28 cellular contexts compared by ENCODE assay signal in the genomic region with DNA sequence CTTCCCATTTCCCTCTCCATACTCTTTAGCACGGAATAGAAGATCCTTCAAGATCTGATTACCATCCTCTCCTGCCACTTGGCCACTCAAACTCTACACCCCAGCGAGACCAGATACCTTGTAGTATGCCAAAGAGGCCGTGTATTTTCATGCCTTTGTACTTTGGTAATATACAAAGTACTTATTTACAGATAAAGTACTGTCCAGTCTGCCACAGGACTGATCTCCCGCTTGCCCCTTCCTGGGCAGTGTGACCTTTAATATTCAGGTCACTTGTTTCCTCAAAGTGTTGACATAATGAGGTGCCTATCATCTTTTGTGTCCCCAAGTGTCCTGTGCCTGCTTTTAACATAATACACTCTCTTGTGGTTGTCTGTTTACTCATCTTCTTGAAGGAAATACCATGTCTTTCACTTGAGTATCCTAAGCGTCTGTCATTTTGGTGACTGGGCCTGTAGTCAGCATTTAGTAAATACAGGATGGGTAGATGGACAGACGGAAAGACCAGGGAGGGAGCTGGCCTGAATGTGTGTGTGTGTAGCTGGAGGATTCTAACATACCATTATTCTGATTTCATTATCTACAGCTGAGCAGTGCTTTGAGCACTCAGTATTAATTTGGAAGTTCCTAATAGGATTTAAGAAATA.
DNase-seq lines count a peak whose midpoint lies in the region; ATAC-seq, FAIRE-seq and TF ChIP-seq lines count a peak whose summit lies in the region.
"Had no signal": no experiment of that assay in that cellular context is flagged by ENCODE, and none has a peak within 500 bp of the region (broad histone marks: within the 10 kb centered on the region; RNA-seq: fewer than 3 reads in every experiment).

No MANE protein-coding gene starts in this region.

- H3K27me3 ChIP-seq in bronchial epithelial cell (ENCODE audit: control insufficient read depth, insufficient read depth, low read length) (no peaks in the 10 kb centered on the region), uterus (no peaks in the 10 kb centered on the region)
- H3K27me3 ChIP-seq: ascending aorta, vagina had no signal

- FAIRE-seq in bronchial epithelial cell (lab: Jason Lieb, UNC): no peak
- FAIRE-seq: GM12891, H1, keratinocyte had no signal

- H3K27me3 Mint-ChIP-seq in nephron (ENCODE audit: low read depth): peaks cover 7% of the 10 kb centered on the region

- no peak for ATAC-seq in GM18858 (IDR thresholded peaks at IDR 0.05; ENCODE audit: unreplicated experiment)
- ATAC-seq: stimulated activated naive CD8-positive, alpha-beta T cell treated with anti-CD3 and anti-CD28 coated beads, Interleukin-15, Interleukin-2, amounts not matched to agents 100 U/mL and 50 U/mL, for 24 hours had no signal

- TF ChIP-seq CTCF in bronchial epithelial cell (IDR thresholded peaks at IDR 0.05; ENCODE audit: insufficient read depth, low read length, severe bottlenecking) (no peak), nephron (IDR thresholded peaks at IDR 0.05; ENCODE audit: unreplicated experiment in 3 of 3) (no peak), uterus (IDR thresholded peaks at IDR 0.05) (no peak)

- no peak overlapping the region for H3K27ac ChIP-seq in uterus
- H3K27ac ChIP-seq: ascending aorta, thoracic aorta, vagina had no signal

- no peaks in the 10 kb centered on the region for H3K36me3 Mint-ChIP-seq in nephron (ENCODE audit: low read depth)
- H3K36me3 Mint-ChIP-seq: activated naive CD8-positive, alpha-beta T cell treated with anti-CD3 and anti-CD28 coated beads for 36 hours; CD14-positive monocyte had no signal

- H3K4me1 ChIP-seq in uterus: no peaks in the 10 kb centered on the region

- peak overlapping the region in 1 of 3 experiments; percentile 58 for H3K4me3 Mint-ChIP-seq in nephron
- H3K4me3 Mint-ChIP-seq: activated naive CD8-positive, alpha-beta T cell treated with anti-CD3 and anti-CD28 coated beads for 36 hours; CD14-positive monocyte had no signal

- peak overlapping the region; percentile 44 to 86 (median 51) for H3K27ac Mint-ChIP-seq in nephron
- H3K27ac Mint-ChIP-seq: activated naive CD8-positive, alpha-beta T cell treated with anti-CD3 and anti-CD28 coated beads for 36 hours; CD14-positive monocyte had no signal

- H3K9me3 ChIP-seq in uterus: no peaks in the 10 kb centered on the region
- H3K9me3 ChIP-seq: ascending aorta, SK-N-SH, thoracic aorta, vagina had no signal

- DNase-seq in ELR (ENCODE audit: low read depth) (peak; percentile 19), NCI-H2029 treated with DMSO at 0.1 percent for 48 hours (lab: John Stamatoyannopoulos, UW) (peak; percentile 34), bronchial epithelial cell (ENCODE audit: low read depth) (peak; percentile 22), NCI-H2081 (lab: John Stamatoyannopoulos, UW) (no peak), NCI-H2171 treated with DMSO at 0.1 percent for 48 hours (lab: John Stamatoyannopoulos, UW) (no peak), uterus (no peak)
- DNase-seq: activated CD4-positive, alpha-beta T cell treated with anti-CD3 and anti-CD28 coated beads for 48 hours; activated CD8-positive, alpha-beta memory T cell treated with anti-CD3 and anti-CD28 coated beads for 24 hours; activated effector memory CD4-positive, alpha-beta T cell treated with anti-CD3 and anti-CD28 coated beads, Interleukin-2, amount 50 U/mL, for 16 hours; activated naive CD8-positive, alpha-beta T cell treated with anti-CD3 and anti-CD28 coated beads for 36 hours; Calu3; mammary epithelial cell; NCI-H1048; NCI-H1694 treated with DMSO at 0.1 percent for 48 hours; NCI-H748 treated with DMSO at 0.1 percent for 48 hours; posterior cingulate gyrus; SK-N-SH; stimulated activated naive CD8-positive, alpha-beta T cell treated with anti-CD3 and anti-CD28 coated beads, Interleukin-15, Interleukin-2, amounts not matched to agents 100 U/mL and 50 U/mL, for 24 hours; T-helper 2 cell had no signal

- H3K36me3 ChIP-seq in bronchial epithelial cell (ENCODE audit: control insufficient read depth, insufficient read depth, low read length) (no peaks in the 10 kb centered on the region), uterus (no peaks in the 10 kb centered on the region)
- H3K36me3 ChIP-seq: vagina had no signal

- no peak for TF ChIP-seq POLR2A in uterus (IDR thresholded peaks at IDR 0.05)

- intact Hi-C loops in uterus (cut with DNase I; ENCODE audit: low total_unique reads): no loop called here

- peaks cover 86% of the 10 kb centered on the region for H3K4me1 Mint-ChIP-seq in nephron
- H3K4me1 Mint-ChIP-seq: activated naive CD8-positive, alpha-beta T cell treated with anti-CD3 and anti-CD28 coated beads for 36 hours; CD14-positive monocyte had no signal

- H3K9me3 Mint-ChIP-seq in nephron: no peaks in the 10 kb centered on the region

- H3K4me3 ChIP-seq in bronchial epithelial cell (ENCODE audit: low read depth, low read length): no peak overlapping the region
- H3K4me3 ChIP-seq in uterus: no peak overlapping the region
- H3K4me3 ChIP-seq: ascending aorta, thoracic aorta, vagina had no signal

Comparison
In these comparisons a context has a peak if more than half of its experiments do, and no peak if none do; other contexts are left out.
1. DNase-seq: peak in ELR (single experiment), NCI-H2029 treated with DMSO at 0.1 percent for 48 hours (single experiment) and bronchial epithelial cell (single experiment); none in NCI-H2081 (0 of 2), NCI-H2171 treated with DMSO at 0.1 percent for 48 hours (single experiment) and uterus (0 of 2).